Comparison of ENCODE assay signal across 1 cellular context in the genomic region with DNA sequence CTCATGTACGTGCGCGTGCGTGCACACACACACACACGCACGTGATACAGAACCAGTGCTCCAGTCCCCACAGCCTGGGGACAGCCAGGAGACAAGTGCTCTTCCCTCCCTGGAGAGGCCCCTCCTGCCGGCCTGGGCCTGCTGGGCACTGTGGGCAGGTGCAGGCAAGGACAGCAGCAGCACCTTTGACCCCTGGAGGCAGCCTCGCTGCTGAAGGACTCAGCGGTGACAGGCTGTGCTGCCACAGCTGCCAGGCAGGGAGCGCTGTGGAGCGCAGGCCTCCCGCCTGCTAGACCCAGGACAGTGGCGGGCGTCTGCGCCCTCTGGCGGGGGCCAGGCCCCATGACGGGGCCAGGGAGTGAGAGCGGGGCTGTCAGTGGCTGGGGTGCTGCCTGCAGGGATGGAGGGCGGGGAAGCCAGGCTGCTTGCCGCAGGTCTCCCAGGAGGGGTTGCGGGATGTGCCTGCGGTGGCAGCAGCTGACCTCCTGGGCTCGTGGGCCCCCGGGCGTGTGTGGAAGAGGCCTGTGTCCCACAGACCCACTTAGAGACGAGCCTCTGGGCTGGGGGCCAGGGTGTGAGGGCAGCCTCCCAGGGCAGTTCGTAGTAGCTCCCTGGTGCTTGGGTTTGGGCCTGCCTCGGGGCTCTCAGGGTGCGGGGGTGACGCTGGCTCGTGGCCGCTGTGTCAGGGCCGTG.
TF ChIP-seq lines count a peak whose summit lies in the region.

No MANE protein-coding gene starts in this region.

TF ChIP-seq in HEK293, 187 proteins besides CTCF, POLR2A, EP300 and RAD21 (continued from another document):
- TF ChIP-seq, protein P1, sequence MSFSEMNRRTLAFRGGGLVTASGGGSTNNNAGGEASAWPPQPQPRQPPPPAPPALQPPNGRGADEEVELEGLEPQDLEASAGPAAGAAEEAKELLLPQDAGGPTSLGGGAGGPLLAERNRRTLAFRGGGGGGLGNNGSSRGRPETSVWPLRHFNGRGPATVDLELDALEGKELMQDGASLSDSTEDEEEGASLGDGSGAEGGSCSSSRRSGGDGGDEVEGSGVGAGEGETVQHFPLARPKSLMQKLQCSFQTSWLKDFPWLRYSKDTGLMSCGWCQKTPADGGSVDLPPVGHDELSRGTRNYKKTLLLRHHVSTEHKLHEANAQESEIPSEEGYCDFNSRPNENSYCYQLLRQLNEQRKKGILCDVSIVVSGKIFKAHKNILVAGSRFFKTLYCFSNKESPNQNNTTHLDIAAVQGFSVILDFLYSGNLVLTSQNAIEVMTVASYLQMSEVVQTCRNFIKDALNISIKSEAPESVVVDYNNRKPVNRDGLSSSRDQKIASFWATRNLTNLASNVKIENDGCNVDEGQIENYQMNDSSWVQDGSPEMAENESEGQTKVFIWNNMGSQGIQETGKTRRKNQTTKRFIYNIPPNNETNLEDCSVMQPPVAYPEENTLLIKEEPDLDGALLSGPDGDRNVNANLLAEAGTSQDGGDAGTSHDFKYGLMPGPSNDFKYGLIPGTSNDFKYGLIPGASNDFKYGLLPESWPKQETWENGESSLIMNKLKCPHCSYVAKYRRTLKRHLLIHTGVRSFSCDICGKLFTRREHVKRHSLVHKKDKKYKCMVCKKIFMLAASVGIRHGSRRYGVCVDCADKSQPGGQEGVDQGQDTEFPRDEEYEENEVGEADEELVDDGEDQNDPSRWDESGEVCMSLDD (tag by site-specific recombination; IDR thresholded peaks at IDR 0.05), result peak; percentile 48; the same call in 1 of the 2 replicates
- 0 out of 2 replicates have a peak, but pooled peaks have one; percentile 18 for TF ChIP-seq BCL11A (tag by site-specific recombination; IDR thresholded peaks at IDR 0.05; ENCODE audit: low read depth)
- peak; percentile 55; the same call in 1 of the 2 replicates for TF ChIP-seq KLF8 (tag by site-specific recombination; IDR thresholded peaks at IDR 0.05)
- TF ChIP-seq ZBTB7A (tag by site-specific recombination; IDR thresholded peaks at IDR 0.05; ENCODE audit: low read depth), result no peak
- TF ChIP-seq ZNF266 (tag by site-specific recombination; IDR thresholded peaks at IDR 0.05; ENCODE audit: low read depth), result no peak
- TF ChIP-seq, protein P2, sequence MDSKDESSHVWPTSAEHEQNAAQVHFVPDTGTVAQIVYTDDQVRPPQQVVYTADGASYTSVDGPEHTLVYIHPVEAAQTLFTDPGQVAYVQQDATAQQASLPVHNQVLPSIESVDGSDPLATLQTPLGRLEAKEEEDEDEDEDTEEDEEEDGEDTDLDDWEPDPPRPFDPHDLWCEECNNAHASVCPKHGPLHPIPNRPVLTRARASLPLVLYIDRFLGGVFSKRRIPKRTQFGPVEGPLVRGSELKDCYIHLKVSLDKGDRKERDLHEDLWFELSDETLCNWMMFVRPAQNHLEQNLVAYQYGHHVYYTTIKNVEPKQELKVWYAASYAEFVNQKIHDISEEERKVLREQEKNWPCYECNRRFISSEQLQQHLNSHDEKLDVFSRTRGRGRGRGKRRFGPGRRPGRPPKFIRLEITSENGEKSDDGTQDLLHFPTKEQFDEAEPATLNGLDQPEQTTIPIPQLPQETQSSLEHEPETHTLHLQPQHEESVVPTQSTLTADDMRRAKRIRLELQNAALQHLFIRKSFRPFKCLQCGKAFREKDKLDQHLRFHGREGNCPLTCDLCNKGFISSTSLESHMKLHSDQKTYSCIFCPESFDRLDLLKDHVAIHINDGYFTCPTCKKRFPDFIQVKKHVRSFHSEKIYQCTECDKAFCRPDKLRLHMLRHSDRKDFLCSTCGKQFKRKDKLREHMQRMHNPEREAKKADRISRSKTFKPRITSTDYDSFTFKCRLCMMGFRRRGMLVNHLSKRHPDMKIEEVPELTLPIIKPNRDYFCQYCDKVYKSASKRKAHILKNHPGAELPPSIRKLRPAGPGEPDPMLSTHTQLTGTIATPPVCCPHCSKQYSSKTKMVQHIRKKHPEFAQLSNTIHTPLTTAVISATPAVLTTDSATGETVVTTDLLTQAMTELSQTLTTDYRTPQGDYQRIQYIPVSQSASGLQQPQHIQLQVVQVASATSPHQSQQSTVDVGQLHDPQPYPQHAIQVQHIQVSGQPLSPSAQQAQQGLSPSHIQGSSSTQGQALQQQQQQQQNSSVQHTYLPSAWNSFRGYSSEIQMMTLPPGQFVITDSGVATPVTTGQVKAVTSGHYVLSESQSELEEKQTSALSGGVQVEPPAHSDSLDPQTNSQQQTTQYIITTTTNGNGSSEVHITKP (tag by site-specific recombination; IDR thresholded peaks at IDR 0.05), result no peak
- TF ChIP-seq OSR2 (tag by site-specific recombination; IDR thresholded peaks at IDR 0.05), result no peak
- no peak for TF ChIP-seq ZNF423 (tag by site-specific recombination; IDR thresholded peaks at IDR 0.05)
- no peak for TF ChIP-seq ZNF548 (tag by site-specific recombination; IDR thresholded peaks at IDR 0.05)
- no peak for TF ChIP-seq ZNF624 (tag by site-specific recombination; IDR thresholded peaks at IDR 0.05)
- no peak for TF ChIP-seq ZSCAN16 (tag by site-specific recombination; IDR thresholded peaks at IDR 0.05)
- no peak for TF ChIP-seq ZNF426 (tag by site-specific recombination; IDR thresholded peaks at IDR 0.05)
- peak; percentile 26; the same call in 1 of the 2 replicates for TF ChIP-seq ZBTB48 (tag by site-specific recombination; IDR thresholded peaks at IDR 0.05)
- TF ChIP-seq, protein P3, sequence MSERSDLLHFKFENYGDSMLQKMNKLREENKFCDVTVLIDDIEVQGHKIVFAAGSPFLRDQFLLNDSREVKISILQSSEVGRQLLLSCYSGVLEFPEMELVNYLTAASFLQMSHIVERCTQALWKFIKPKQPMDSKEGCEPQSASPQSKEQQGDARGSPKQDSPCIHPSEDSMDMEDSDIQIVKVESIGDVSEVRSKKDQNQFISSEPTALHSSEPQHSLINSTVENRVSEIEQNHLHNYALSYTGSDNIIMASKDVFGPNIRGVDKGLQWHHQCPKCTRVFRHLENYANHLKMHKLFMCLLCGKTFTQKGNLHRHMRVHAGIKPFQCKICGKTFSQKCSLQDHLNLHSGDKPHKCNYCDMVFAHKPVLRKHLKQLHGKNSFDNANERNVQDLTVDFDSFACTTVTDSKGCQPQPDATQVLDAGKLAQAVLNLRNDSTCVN (tag by site-specific recombination; optimal IDR thresholded peaks at IDR 0.05), result peak; percentile 32
- TF ChIP-seq ZNF654 (tag by site-specific recombination; IDR thresholded peaks at IDR 0.05; ENCODE audit: low read depth), result peak; percentile 56
- TF ChIP-seq, protein P4, sequence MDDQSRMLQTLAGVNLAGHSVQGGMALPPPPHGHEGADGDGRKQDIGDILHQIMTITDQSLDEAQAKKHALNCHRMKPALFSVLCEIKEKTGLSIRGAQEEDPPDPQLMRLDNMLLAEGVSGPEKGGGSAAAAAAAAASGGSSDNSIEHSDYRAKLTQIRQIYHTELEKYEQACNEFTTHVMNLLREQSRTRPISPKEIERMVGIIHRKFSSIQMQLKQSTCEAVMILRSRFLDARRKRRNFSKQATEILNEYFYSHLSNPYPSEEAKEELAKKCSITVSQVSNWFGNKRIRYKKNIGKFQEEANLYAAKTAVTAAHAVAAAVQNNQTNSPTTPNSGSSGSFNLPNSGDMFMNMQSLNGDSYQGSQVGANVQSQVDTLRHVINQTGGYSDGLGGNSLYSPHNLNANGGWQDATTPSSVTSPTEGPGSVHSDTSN (CRISPR knock-in tag; IDR thresholded peaks at IDR 0.05), result peak; percentile 72; the same call in 1 of the 2 replicates
- no peak for TF ChIP-seq ZNF140 (tag by site-specific recombination; IDR thresholded peaks at IDR 0.05)
- TF ChIP-seq, protein P5, sequence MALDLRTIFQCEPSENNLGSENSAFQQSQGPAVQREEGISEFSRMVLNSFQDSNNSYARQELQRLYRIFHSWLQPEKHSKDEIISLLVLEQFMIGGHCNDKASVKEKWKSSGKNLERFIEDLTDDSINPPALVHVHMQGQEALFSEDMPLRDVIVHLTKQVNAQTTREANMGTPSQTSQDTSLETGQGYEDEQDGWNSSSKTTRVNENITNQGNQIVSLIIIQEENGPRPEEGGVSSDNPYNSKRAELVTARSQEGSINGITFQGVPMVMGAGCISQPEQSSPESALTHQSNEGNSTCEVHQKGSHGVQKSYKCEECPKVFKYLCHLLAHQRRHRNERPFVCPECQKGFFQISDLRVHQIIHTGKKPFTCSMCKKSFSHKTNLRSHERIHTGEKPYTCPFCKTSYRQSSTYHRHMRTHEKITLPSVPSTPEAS (tag by site-specific recombination; IDR thresholded peaks at IDR 0.05), result peak; percentile 57
